24 cellular contexts compared by ENCODE assay signal in genomic region chr1:183582021-183582746, GRCh38. TPM values are rescaled to one million over a fixed set of nuclear protein-coding genes. Genes with fewer than 3 reads are reported as not detected.
DNase-seq lines count a peak whose midpoint lies in the region; ATAC-seq, FAIRE-seq and TF ChIP-seq lines count a peak whose summit lies in the region.
"Had no signal": no experiment of that assay in that cellular context is flagged by ENCODE, and none has a peak within 500 bp of the region (broad histone marks: within the 10 kb centered on the region; RNA-seq: fewer than 3 reads in every experiment).

No MANE protein-coding gene starts in this region.

- intact Hi-C loops in ascending aorta (cut with DNase I), result loop anchor here (5.0 kb wide), 1 partner anchor 40 kb away; no protein-coding TSS in a partner anchor
- intact Hi-C loops in MCF 10A (cut with micrococcal nuclease), result no loop called here

- POLR2A ChIA-PET in MCF 10A (lab: Yijun Ruan, JAX), result interaction anchor here (0.8 kb wide), 1 partner anchor 110 kb away, joined by 3 read pairs; no protein-coding TSS in a partner anchor

- peaks cover 39 to 73% of the 10 kb centered on the region in 2 donors for H3K4me1 Mint-ChIP-seq in stimulated activated naive B cell treated with anti-CD40 and anti-IgM and Interleukin-4, amounts not matched to agents 10 μg/mL and 1 μg/mL and 100 μg/mL, for 72 hours
- H3K4me1 Mint-ChIP-seq in MCF 10A (ENCODE audit: insufficient read depth, unreplicated experiment), result peaks cover 9% of the 10 kb centered on the region

- no peak for ATAC-seq in stimulated activated naive B cell treated with anti-CD40 and anti-IgM and Interleukin-4, amounts not matched to agents 10 μg/mL and 1 μg/mL and 100 μg/mL, for 72 hours (replicated peaks)
- ATAC-seq: body of pancreas, mucosa of descending colon had no signal

- no TSS peak for BruUV-seq in MCF 10A (replicated peaks; lab: Mats Ljungman, UMichigan)

- DNase-seq in D721Med (ENCODE audit: insufficient read length, low spot score) (peak; percentile 42), ascending aorta (ENCODE audit: low spot score in 2 of 2) (peak in 1 of 2 donors; percentile 64), mesenteric fat pad (ENCODE audit: low spot score) (peak; percentile 84), NCI-H2081 (lab: John Stamatoyannopoulos, UW) (no peak), MCF 10A (ENCODE audit: unreplicated experiment) (no peak)
- DNase-seq in stimulated activated naive B cell treated with anti-CD40 and anti-IgM and Interleukin-4, amounts not matched to agents 10 μg/mL and 1 μg/mL and 100 μg/mL, for 72 hours, result no peak
- DNase-seq in activated T-cell treated with anti-CD3 and anti-CD28 coated beads, Interleukin-2, amount 50 U/mL, for 1 hour, result no peak
- DNase-seq: activated CD4-positive, alpha-beta T cell treated with anti-CD3 and anti-CD28 coated beads, Interleukin-2, amount 10 ng/mL, durations not matched to agents 7 days and 5 days; activated CD8-positive, alpha-beta memory T cell treated with anti-CD3 and anti-CD28 coated beads, Interleukin-2, amount 50 U/mL, for 4 hours; activated naive CD8-positive, alpha-beta T cell treated with anti-CD3 and anti-CD28 coated beads, Interleukin-2, amount 10 ng/mL, durations not matched to agents 7 days and 5 days; body of pancreas; CD4-positive, alpha-beta memory T cell; MM.1S; mucosa of descending colon; NCI-H1436 treated with DMSO at 0.1 percent for 48 hours; NCI-H524; stimulated activated CD4-positive, alpha-beta T cell treated with anti-CD3 and anti-CD28 coated beads, Interleukin-12 subunit alpha, Interleukin-12 subunit beta, amount 100 ng/mL, for 4 hours had no signal

- peaks cover 2 to 3% of the 10 kb centered on the region in 2 donors for H3K9me3 Mint-ChIP-seq in stimulated activated naive B cell treated with anti-CD40 and anti-IgM and Interleukin-4, amounts not matched to agents 10 μg/mL and 1 μg/mL and 100 μg/mL, for 72 hours
- no peaks in the 10 kb centered on the region for H3K9me3 Mint-ChIP-seq in MCF 10A (ENCODE audit: unreplicated experiment)
- H3K9me3 Mint-ChIP-seq: activated CD4-positive, alpha-beta T cell treated with anti-CD3 and anti-CD28 coated beads, Interleukin-2, amount 10 ng/mL, durations not matched to agents 7 days and 5 days; activated naive CD8-positive, alpha-beta T cell treated with anti-CD3 and anti-CD28 coated beads, Interleukin-2, amount 10 ng/mL, durations not matched to agents 7 days and 5 days; activated T-helper 2 cell treated with anti-CD3 and anti-CD28 coated beads, Interferon-gamma antibody, Interleukin-2, Interleukin-4, amounts not matched to agents 10 μg/mL and 5 μg/mL and 100 μg/mL, durations not matched to agents 14 hours and 24 hours and 36 hours; IgD-negative memory B cell; T-helper 2 cell treated with Interferon-gamma antibody and Interleukin-4, amounts not matched to agents 5 μg/mL and 100 μg/mL, for 36 hours had no signal

- H3K27ac ChIP-seq in ascending aorta, result peak overlapping the region; percentile 50 to 63
- H3K27ac ChIP-seq: VCaP had no signal

- H3K27ac Mint-ChIP-seq in stimulated activated naive B cell treated with anti-CD40 and anti-IgM and Interleukin-4, amounts not matched to agents 10 μg/mL and 1 μg/mL and 100 μg/mL, for 72 hours, result peak overlapping the region; percentile 81
- no peak overlapping the region for H3K27ac Mint-ChIP-seq in MCF 10A (ENCODE audit: low read depth, unreplicated experiment)
- H3K27ac Mint-ChIP-seq: activated CD4-positive, alpha-beta T cell treated with anti-CD3 and anti-CD28 coated beads, Interleukin-2, amount 10 ng/mL, durations not matched to agents 7 days and 5 days; activated naive CD8-positive, alpha-beta T cell treated with anti-CD3 and anti-CD28 coated beads, Interleukin-2, amount 10 ng/mL, durations not matched to agents 7 days and 5 days; activated T-helper 2 cell treated with anti-CD3 and anti-CD28 coated beads, Interferon-gamma antibody, Interleukin-2, Interleukin-4, amounts not matched to agents 10 μg/mL and 5 μg/mL and 100 μg/mL, durations not matched to agents 14 hours and 24 hours and 36 hours; CD4-positive, alpha-beta memory T cell; IgD-negative memory B cell; T-helper 2 cell treated with Interferon-gamma antibody and Interleukin-4, amounts not matched to agents 5 μg/mL and 100 μg/mL, for 36 hours had no signal

- peak overlapping the region in 1 of 2 donors; percentile 31 for H3K4me3 ChIP-seq in ascending aorta
- H3K4me3 ChIP-seq: body of pancreas, HAP-1, mucosa of descending colon had no signal

- no peak for FAIRE-seq in D721Med (lab: Jason Lieb, UNC)
- FAIRE-seq: colon had no signal

- peak overlapping the region in 1 of 2 donors; percentile 55 for H3K4me3 Mint-ChIP-seq in stimulated activated naive B cell treated with anti-CD40 and anti-IgM and Interleukin-4, amounts not matched to agents 10 μg/mL and 1 μg/mL and 100 μg/mL, for 72 hours
- no peak overlapping the region for H3K4me3 Mint-ChIP-seq in MCF 10A (ENCODE audit: unreplicated experiment)
- H3K4me3 Mint-ChIP-seq: activated CD4-positive, alpha-beta T cell treated with anti-CD3 and anti-CD28 coated beads, Interleukin-2, amount 10 ng/mL, durations not matched to agents 7 days and 5 days; activated naive CD8-positive, alpha-beta T cell treated with anti-CD3 and anti-CD28 coated beads, Interleukin-2, amount 10 ng/mL, durations not matched to agents 7 days and 5 days; CD4-positive, alpha-beta memory T cell; T-helper 2 cell treated with Interferon-gamma antibody and Interleukin-4, amounts not matched to agents 5 μg/mL and 100 μg/mL, for 36 hours had no signal

- CTCF ChIA-PET in MCF 10A (lab: Yijun Ruan, JAX), result interaction anchor here (0.5 to 4.0 kb wide), 6 partner anchors 9 to 335 kb away, joined by 3 to 20 read pairs (median 3); no protein-coding TSS in a partner anchor

- H3K27me3 Mint-ChIP-seq in stimulated activated naive B cell treated with anti-CD40 and anti-IgM and Interleukin-4, amounts not matched to agents 10 μg/mL and 1 μg/mL and 100 μg/mL, for 72 hours, result no peaks in the 10 kb centered on the region
- no peaks in the 10 kb centered on the region for H3K27me3 Mint-ChIP-seq in MCF 10A (ENCODE audit: insufficient read depth, unreplicated experiment)
- H3K27me3 Mint-ChIP-seq: activated CD4-positive, alpha-beta T cell treated with anti-CD3 and anti-CD28 coated beads, Interleukin-2, amount 10 ng/mL, durations not matched to agents 7 days and 5 days; activated naive CD8-positive, alpha-beta T cell treated with anti-CD3 and anti-CD28 coated beads, Interleukin-2, amount 10 ng/mL, durations not matched to agents 7 days and 5 days; CD4-positive, alpha-beta memory T cell; IgD-negative memory B cell had no signal

- no peaks in the 10 kb centered on the region for H3K9me3 ChIP-seq in ascending aorta
- H3K9me3 ChIP-seq: body of pancreas, HAP-1, mucosa of descending colon had no signal

- H3K4me1 ChIP-seq in ascending aorta, result peaks cover 8 to 17% of the 10 kb centered on the region in 2 donors
- H3K4me1 ChIP-seq: body of pancreas, HAP-1 had no signal

- no peak for TF ChIP-seq CTCF in D721Med (IDR thresholded peaks at IDR 0.05; ENCODE audit: insufficient read depth, missing control alignments)
- no peak for TF ChIP-seq CTCF in ascending aorta (IDR thresholded peaks at IDR 0.05)
- no peak for TF ChIP-seq CTCF in MCF 10A (IDR thresholded peaks at IDR 0.05; ENCODE audit: unreplicated experiment)

- H3K36me3 ChIP-seq in ascending aorta, result no peaks in the 10 kb centered on the region
- H3K36me3 ChIP-seq: HAP-1 had no signal

- no peaks in the 10 kb centered on the region for H3K27me3 ChIP-seq in ascending aorta
- H3K27me3 ChIP-seq: body of pancreas had no signal

- peaks cover 52 to 66% of the 10 kb centered on the region in 2 donors for H3K36me3 Mint-ChIP-seq in stimulated activated naive B cell treated with anti-CD40 and anti-IgM and Interleukin-4, amounts not matched to agents 10 μg/mL and 1 μg/mL and 100 μg/mL, for 72 hours
- no peaks in the 10 kb centered on the region for H3K36me3 Mint-ChIP-seq in MCF 10A (ENCODE audit: insufficient read depth, unreplicated experiment)
- H3K36me3 Mint-ChIP-seq: activated naive CD8-positive, alpha-beta T cell treated with anti-CD3 and anti-CD28 coated beads, Interleukin-2, amount 10 ng/mL, durations not matched to agents 7 days and 5 days; CD4-positive, alpha-beta memory T cell had no signal

RNA-seq across cellular contexts. Expression of gene NCF2, which starts 8.1 kb away (rescaled TPM):
- total RNA-seq in ascending aorta (9.8 TPM), mesenteric fat pad (40.8 TPM), MCF 10A (2022) (4.9 and 8.7 TPM in 2 replicates)
- total RNA-seq: G401 had no signal

RNA-seq across cellular contexts. Expression of gene ARPC5, which starts 53.4 kb away (rescaled TPM):
- 48.3 TPM for total RNA-seq in ascending aorta
- total RNA-seq in mesenteric fat pad, result 109 TPM
- total RNA-seq in MCF 10A (2022), result 195 and 240 TPM in 2 replicates

Comparison
In these comparisons a context has a peak if more than half of its experiments do, and no peak if none do; other contexts are left out.
1. DNase-seq: peak in D721Med (single experiment) and mesenteric fat pad (single experiment); none in stimulated activated naive B cell treated with anti-CD40 and anti-IgM and Interleukin-4, amounts not matched to agents 10 μg/mL and 1 μg/mL and 100 μg/mL, for 72 hours (single experiment), activated T-cell treated with anti-CD3 and anti-CD28 coated beads, Interleukin-2, amount 50 U/mL, for 1 hour (single experiment), NCI-H2081 (0 of 2) and MCF 10A (single experiment).